ENCODE assay signal across 1 cellular context in the genomic region with DNA sequence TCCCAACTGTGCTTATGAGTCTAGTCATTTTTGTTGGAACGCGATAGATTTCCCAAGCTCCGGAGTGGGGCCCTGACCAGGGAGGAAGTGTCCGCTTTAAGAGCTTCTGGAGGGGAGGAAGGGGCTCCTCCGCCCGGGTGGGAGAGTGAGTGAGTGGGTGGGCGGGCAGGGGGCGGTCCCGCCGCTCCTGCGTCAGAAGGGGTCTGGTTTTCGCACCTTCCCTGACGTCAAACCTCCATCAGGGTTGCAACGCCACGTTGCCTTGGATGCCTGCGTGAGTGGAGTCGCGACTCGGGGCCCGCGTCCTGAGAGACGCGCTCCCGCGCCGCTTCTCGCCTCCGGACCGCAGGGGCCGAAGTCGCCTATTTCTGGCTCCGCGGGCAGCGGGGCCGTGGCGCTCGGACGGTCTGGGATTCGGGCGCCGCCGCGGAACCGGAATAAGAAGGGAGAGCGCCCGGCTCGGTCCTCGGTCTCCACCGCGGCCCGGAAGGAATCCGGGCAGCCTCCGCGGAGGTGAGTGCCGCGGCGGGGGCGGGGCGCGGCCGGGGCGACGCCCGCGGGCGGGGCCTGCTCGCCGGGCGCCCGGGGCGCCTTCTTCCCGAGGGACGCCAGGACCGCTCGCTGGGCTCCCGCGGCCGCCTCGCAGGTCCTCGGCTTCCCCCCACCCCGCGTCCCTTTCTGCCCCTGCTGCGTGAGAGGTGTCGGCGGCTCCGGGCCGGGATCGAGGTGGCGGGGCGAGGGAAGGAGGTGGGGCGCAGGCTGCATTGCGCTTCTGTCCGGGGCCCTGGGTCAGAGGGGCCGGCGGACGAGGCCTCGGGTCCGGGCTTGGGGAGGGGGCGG.
TF ChIP-seq lines count a peak whose summit lies in the region.

TSS of gene ZDBF2 (plus strand) at position 230 of the 840 bp plus-strand sequence. CDS start 7,187 bp downstream, outside the sequence.

TF ChIP-seq in HepG2, 621 proteins besides CTCF, POLR2A, EP300 and RAD21 (continued from another document and continues in another):
- TF ChIP-seq ZBTB40 (IDR thresholded peaks at IDR 0.05) (no peak), ZBTB40 (CRISPR knock-in tag; IDR thresholded peaks at IDR 0.05) (no peak), DNMT1 (CRISPR knock-in tag; IDR thresholded peaks at IDR 0.05) (no peak), SMAD1 (CRISPR knock-in tag; IDR thresholded peaks at IDR 0.05; ENCODE audit: borderline replicate concordance, low read depth) (no peak), ETV5 (CRISPR knock-in tag; IDR thresholded peaks at IDR 0.05; ENCODE audit: borderline replicate concordance) (no peak; the same call in 1 of the 2 replicates), PHF8 (CRISPR knock-in tag; IDR thresholded peaks at IDR 0.05) (peak; percentile 86), HMGXB4 (CRISPR knock-in tag; IDR thresholded peaks at IDR 0.05; ENCODE audit: borderline replicate concordance in 1 of 2, low read depth in 1 of 2) (peak; percentile 1 to 38; a peak in 1 of 4 replicates), FOXP4 (CRISPR knock-in tag; IDR thresholded peaks at IDR 0.05) (no peak), MAFF (IDR thresholded peaks at IDR 0.05; ENCODE audit: low read depth, low read length) (no peak), ZNF546 (CRISPR knock-in tag; conservative IDR thresholded peaks at IDR 0.05) (no peak), ZFP90 (CRISPR knock-in tag; IDR thresholded peaks at IDR 0.05; ENCODE audit: borderline replicate concordance) (no peak), ASH2L (IDR thresholded peaks at IDR 0.05; ENCODE audit: insufficient read length, low read depth, low read length) (peak; percentile 40), SP1 (IDR thresholded peaks at IDR 0.05) (no peak), SP1 (CRISPR knock-in tag; IDR thresholded peaks at IDR 0.05) (0 out of 2 replicates have a peak, but pooled peaks have one; percentile 4), RBM22 (optimal IDR thresholded peaks at IDR 0.05; ENCODE audit: low read length) (no peak), RBFOX2 (IDR thresholded peaks at IDR 0.05; ENCODE audit: low read depth, low read length) (peak; percentile 80), ZNF446 (CRISPR knock-in tag; IDR thresholded peaks at IDR 0.05) (no peak), RXRB (CRISPR knock-in tag; IDR thresholded peaks at IDR 0.05; ENCODE audit: borderline replicate concordance) (no peak), POGZ (CRISPR knock-in tag; IDR thresholded peaks at IDR 0.05) (no peak; the same call in 1 of the 2 replicates), HOXA3 (CRISPR knock-in tag; IDR thresholded peaks at IDR 0.05) (peak; percentile 40; the same call in 1 of the 2 replicates), ZNF841 (CRISPR knock-in tag; IDR thresholded peaks at IDR 0.05; ENCODE audit: borderline replicate concordance) (0 out of 2 replicates have a peak, but pooled peaks have one; percentile 22), ZNF761 (CRISPR knock-in tag; conservative IDR thresholded peaks at IDR 0.05) (no peak)
- TF ChIP-seq, protein P1, sequence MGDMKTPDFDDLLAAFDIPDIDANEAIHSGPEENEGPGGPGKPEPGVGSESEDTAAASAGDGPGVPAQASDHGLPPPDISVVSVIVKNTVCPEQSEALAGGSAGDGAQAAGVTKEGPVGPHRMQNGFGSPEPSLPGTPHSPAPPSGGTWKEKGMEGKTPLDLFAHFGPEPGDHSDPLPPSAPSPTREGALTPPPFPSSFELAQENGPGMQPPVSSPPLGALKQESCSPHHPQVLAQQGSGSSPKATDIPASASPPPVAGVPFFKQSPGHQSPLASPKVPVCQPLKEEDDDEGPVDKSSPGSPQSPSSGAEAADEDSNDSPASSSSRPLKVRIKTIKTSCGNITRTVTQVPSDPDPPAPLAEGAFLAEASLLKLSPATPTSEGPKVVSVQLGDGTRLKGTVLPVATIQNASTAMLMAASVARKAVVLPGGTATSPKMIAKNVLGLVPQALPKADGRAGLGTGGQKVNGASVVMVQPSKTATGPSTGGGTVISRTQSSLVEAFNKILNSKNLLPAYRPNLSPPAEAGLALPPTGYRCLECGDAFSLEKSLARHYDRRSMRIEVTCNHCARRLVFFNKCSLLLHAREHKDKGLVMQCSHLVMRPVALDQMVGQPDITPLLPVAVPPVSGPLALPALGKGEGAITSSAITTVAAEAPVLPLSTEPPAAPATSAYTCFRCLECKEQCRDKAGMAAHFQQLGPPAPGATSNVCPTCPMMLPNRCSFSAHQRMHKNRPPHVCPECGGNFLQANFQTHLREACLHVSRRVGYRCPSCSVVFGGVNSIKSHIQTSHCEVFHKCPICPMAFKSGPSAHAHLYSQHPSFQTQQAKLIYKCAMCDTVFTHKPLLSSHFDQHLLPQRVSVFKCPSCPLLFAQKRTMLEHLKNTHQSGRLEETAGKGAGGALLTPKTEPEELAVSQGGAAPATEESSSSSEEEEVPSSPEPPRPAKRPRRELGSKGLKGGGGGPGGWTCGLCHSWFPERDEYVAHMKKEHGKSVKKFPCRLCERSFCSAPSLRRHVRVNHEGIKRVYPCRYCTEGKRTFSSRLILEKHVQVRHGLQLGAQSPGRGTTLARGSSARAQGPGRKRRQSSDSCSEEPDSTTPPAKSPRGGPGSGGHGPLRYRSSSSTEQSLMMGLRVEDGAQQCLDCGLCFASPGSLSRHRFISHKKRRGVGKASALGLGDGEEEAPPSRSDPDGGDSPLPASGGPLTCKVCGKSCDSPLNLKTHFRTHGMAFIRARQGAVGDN (CRISPR knock-in tag; IDR thresholded peaks at IDR 0.05), result peak; percentile 81
- TF ChIP-seq, protein P2, sequence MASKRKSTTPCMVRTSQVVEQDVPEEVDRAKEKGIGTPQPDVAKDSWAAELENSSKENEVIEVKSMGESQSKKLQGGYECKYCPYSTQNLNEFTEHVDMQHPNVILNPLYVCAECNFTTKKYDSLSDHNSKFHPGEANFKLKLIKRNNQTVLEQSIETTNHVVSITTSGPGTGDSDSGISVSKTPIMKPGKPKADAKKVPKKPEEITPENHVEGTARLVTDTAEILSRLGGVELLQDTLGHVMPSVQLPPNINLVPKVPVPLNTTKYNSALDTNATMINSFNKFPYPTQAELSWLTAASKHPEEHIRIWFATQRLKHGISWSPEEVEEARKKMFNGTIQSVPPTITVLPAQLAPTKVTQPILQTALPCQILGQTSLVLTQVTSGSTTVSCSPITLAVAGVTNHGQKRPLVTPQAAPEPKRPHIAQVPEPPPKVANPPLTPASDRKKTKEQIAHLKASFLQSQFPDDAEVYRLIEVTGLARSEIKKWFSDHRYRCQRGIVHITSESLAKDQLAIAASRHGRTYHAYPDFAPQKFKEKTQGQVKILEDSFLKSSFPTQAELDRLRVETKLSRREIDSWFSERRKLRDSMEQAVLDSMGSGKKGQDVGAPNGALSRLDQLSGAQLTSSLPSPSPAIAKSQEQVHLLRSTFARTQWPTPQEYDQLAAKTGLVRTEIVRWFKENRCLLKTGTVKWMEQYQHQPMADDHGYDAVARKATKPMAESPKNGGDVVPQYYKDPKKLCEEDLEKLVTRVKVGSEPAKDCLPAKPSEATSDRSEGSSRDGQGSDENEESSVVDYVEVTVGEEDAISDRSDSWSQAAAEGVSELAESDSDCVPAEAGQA (IDR thresholded peaks at IDR 0.05; ENCODE audit: low read depth), result no peak
- TF ChIP-seq, protein P2 (CRISPR knock-in tag; IDR thresholded peaks at IDR 0.05; ENCODE audit: borderline replicate concordance), result no peak
- TF ChIP-seq, protein P3, sequence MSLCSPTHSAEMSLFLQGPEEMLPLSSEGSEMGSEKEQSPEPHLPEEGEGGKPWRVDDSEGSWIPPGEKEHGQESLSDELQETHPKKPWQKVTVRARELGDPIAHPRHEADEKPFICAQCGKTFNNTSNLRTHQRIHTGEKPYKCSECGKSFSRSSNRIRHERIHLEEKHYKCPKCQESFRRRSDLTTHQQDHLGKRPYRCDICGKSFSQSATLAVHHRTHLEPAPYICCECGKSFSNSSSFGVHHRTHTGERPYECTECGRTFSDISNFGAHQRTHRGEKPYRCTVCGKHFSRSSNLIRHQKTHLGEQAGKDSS (CRISPR knock-in tag; IDR thresholded peaks at IDR 0.05; ENCODE audit: borderline replicate concordance, low read depth), result 0 out of 2 replicates have a peak, but pooled peaks have one; percentile 18
